ENCODE assay signal across 27 cellular contexts in the genomic region with DNA sequence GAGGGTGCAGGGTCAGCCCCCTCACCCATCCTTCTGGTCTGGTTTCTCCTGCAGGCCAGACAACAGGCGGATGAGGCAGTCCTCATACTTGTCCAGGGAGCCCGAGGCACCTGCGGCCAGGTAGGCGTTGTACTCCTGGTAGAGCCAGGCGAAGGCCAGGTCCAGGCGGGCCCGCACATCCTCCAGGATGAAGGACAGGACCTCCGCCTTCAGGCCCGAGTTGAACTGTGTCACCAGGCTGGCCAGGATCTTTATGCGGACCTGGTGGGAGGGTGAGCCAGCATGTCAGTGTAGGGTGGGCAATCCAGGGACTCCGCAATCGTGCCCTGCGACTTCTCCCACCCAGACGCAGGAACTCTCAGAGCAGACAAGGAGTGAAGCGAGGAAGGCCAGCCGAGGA. TPM values are rescaled to one million over a fixed set of nuclear protein-coding genes. Genes with fewer than 3 reads are reported as not detected.
DNase-seq lines count a peak whose midpoint lies in the region; ATAC-seq, FAIRE-seq and TF ChIP-seq lines count a peak whose summit lies in the region.
"Had no signal": no experiment of that assay in that cellular context is flagged by ENCODE, and none has a peak within 500 bp of the region (broad histone marks: within the 10 kb centered on the region; RNA-seq: fewer than 3 reads in every experiment).

No MANE protein-coding gene starts in this region.

- no peak overlapping the region for H4K5ac ChIP-seq in mesendoderm (ENCODE audit: low read length)

- H4K20me1 ChIP-seq in K562 (replicated peaks; ENCODE audit: control insufficient read depth, insufficient read depth, low read length) = no peaks in the 10 kb centered on the region

- H3K9me3 ChIP-seq in K562 (replicated peaks; ENCODE audit: control insufficient read depth, insufficient read depth, low read depth, low read length) (no peaks in the 10 kb centered on the region), upper lobe of right lung (no peaks in the 10 kb centered on the region)
- H3K9me3 ChIP-seq: BE2C had no signal

- no peak overlapping the region for H3K27ac ChIP-seq in K562 (ENCODE audit: extremely low read depth, low read depth, low read length)
- no peak overlapping the region for H3K27ac ChIP-seq in upper lobe of right lung
- H3K27ac ChIP-seq in mesendoderm (ENCODE audit: low read depth, low read length) = no peak overlapping the region
- H3K27ac ChIP-seq: RWPE1, SK-N-MC had no signal

- no peak overlapping the region for H3K4me2 ChIP-seq in K562 (ENCODE audit: insufficient read depth, low read length)
- H3K4me2 ChIP-seq in mesendoderm (ENCODE audit: low read length) = no peak overlapping the region

- H2BK120ac ChIP-seq in mesendoderm (ENCODE audit: low read depth, low read length) = no peak overlapping the region

- no peak overlapping the region for H2AK5ac ChIP-seq in mesendoderm (ENCODE audit: low read length)

- in situ Hi-C loops in K562 (cut with MboI) = no loop called here

- CTCF ChIA-PET in K562 (lab: Yijun Ruan, JAX; ENCODE audit: low intra/inter-chr PET ratio) = no interaction called here

- ATAC-seq in Right ventricle myocardium inferior (peak; percentile 10), left cardiac atrium (no peak), K562 (no peak), upper lobe of right lung (no peak)
- ATAC-seq: HCT116 had no signal

- H3K4ac ChIP-seq in mesendoderm (ENCODE audit: low read depth, low read length) = no peak overlapping the region

- no peaks in the 10 kb centered on the region for H3K27me3 ChIP-seq in K562 (ENCODE audit: control insufficient read depth in 2 of 2, insufficient read depth in 2 of 2, low read length in 2 of 2)
- H3K27me3 ChIP-seq in upper lobe of right lung = no peaks in the 10 kb centered on the region
- H3K27me3 ChIP-seq in mesendoderm (ENCODE audit: insufficient read depth, low read length, poor library complexity) = no peaks in the 10 kb centered on the region
- H3K27me3 ChIP-seq: BE2C had no signal

- TF ChIP-seq POLR2A in K562 (conservative IDR thresholded peaks at IDR 0.05) = no peak

- no peaks in the 10 kb centered on the region for H3K79me1 ChIP-seq in mesendoderm (ENCODE audit: low read length)

- H3K36me3 ChIP-seq in K562 (ENCODE audit: control insufficient read depth, insufficient read depth, low read length) = peaks cover 90% of the 10 kb centered on the region; the same call in 2 of the 3 replicates
- H3K36me3 ChIP-seq in upper lobe of right lung = peaks cover 97% of the 10 kb centered on the region
- peaks cover 24% of the 10 kb centered on the region for H3K36me3 ChIP-seq in mesendoderm (ENCODE audit: control insufficient read depth, insufficient read depth, low read length)

- H2AFZ ChIP-seq in K562 (ENCODE audit: low read depth, low read length) = no peak overlapping the region

- DNase-seq in Right ventricle myocardium inferior (ENCODE audit: missing footprints) (no peak), left cardiac atrium (no peak), K562 (ENCODE audit: extremely low read depth in 1 of 4, low spot score in 3 of 4) (no peak), upper lobe of right lung (peak; percentile 62), mesendoderm (no peak), NCI-H524 (lab: John Stamatoyannopoulos, UW) (no peak)
- DNase-seq: 8988T; ACHN; BE2C; CD8-positive, alpha-beta memory T cell; DMS153; DND-41; Karpas-422; NCI-H1092; NCI-H1417 treated with DMSO at 0.1 percent for 48 hours; NCI-H1694 treated with DMSO at 0.1 percent for 48 hours; NCI-H2081; NCI-H2227 treated with DMSO at 0.1 percent for 48 hours; NCI-H69; SHP77 treated with DMSO at 0.1 percent for 48 hours had no signal

- no peak overlapping the region for H2BK5ac ChIP-seq in mesendoderm (ENCODE audit: low read length)

- H3K4me3 ChIP-seq in K562 (no peak overlapping the region), upper lobe of right lung (no peak overlapping the region), mesendoderm (ENCODE audit: low read length) (no peak overlapping the region)
- H3K4me3 ChIP-seq: SK-N-MC had no signal

- H3K4me1 ChIP-seq in K562 (replicated peaks in 1 of 2; ENCODE audit: control insufficient read depth in 2 of 2, insufficient read depth in 2 of 2, low read length in 2 of 2) = peaks cover 0 to 3% of the 10 kb centered on the region in 2 experiments; a peak in 1 of 5 replicates
- H3K4me1 ChIP-seq in upper lobe of right lung = no peaks in the 10 kb centered on the region
- H3K4me1 ChIP-seq in mesendoderm (ENCODE audit: control insufficient read depth, low read depth, low read length) = no peaks in the 10 kb centered on the region

- no peak for TF ChIP-seq RAD21 in K562 (CRISPR knock-in tag; conservative IDR thresholded peaks at IDR 0.05 in 1 of 2, IDR thresholded peaks at IDR 0.05 in 1 of 2)

- 93% methylated on average over 14 of the region's 16 CpGs for WGBS in K562 (ENCODE audit: insufficient coverage, low coverage, missing lambda C conversion rate)
- no CpG with 5 or more reads among the region's 16 CpGs for WGBS in mesendoderm (ENCODE audit: extremely low coverage, insufficient coverage, low lambda C conversion rate)

- POLR2A ChIA-PET in K562 (lab: Yijun Ruan, JAX) = no interaction called here

- TF ChIP-seq CTCF in K562 (IDR thresholded peaks at IDR 0.05 in 2 of 3, conservative IDR thresholded peaks at IDR 0.05 in 1 of 3; ENCODE audit: insufficient read depth in 2 of 3, low read depth in 1 of 3, low read length in 3 of 3) = no peak
- no peak for TF ChIP-seq CTCF in upper lobe of right lung (IDR thresholded peaks at IDR 0.05)

- no peak overlapping the region for H4K8ac ChIP-seq in mesendoderm (ENCODE audit: low read depth, low read length)

- H3K23ac ChIP-seq in mesendoderm (ENCODE audit: low read length) = no peak overlapping the region

- FAIRE-seq in K562 (lab: Jason Lieb, UNC) = no peak
- FAIRE-seq: GM19239 had no signal

- no peak overlapping the region for H3K9ac ChIP-seq in K562 (ENCODE audit: insufficient read depth in 1 of 2, low read depth in 2 of 2, low read length in 2 of 2)
- no peak overlapping the region for H3K9ac ChIP-seq in mesendoderm (ENCODE audit: low read length)

- H3K79me2 ChIP-seq in K562 (ENCODE audit: control insufficient read depth, insufficient read depth, low read length) (no peaks in the 10 kb centered on the region), mesendoderm (ENCODE audit: control insufficient read depth, insufficient read depth, low read length) (no peaks in the 10 kb centered on the region)

- H3K9me1 ChIP-seq in K562 (ENCODE audit: control insufficient read depth, insufficient read depth, low read length) = peaks cover 6% of the 10 kb centered on the region

- BruUV-seq in K562 (replicated peaks; lab: Mats Ljungman, UMichigan) = no TSS peak

- H3K18ac ChIP-seq in mesendoderm (ENCODE audit: low read length) = no peak overlapping the region

- H3K56ac ChIP-seq in mesendoderm (ENCODE audit: low read length) = no peak overlapping the region

- intact Hi-C loops in Right ventricle myocardium inferior (cut with DNase I) (no loop called here), left cardiac atrium (cut with DNase I) (no loop called here), K562 (cut with micrococcal nuclease) (no loop called here), upper lobe of right lung (cut with DNase I) (no loop called here)

- H2BK15ac ChIP-seq in mesendoderm (replicated peaks; ENCODE audit: low read depth) = no peak overlapping the region

- TF ChIP-seq EP300 in K562 (IDR thresholded peaks at IDR 0.05; ENCODE audit: low read length) = no peak

RNA-seq across cellular contexts. Expression of a gene that starts 13.8 kb away (rescaled TPM):
- total RNA-seq in Right ventricle myocardium inferior (not detected), left cardiac atrium (not detected), K562 (2014; rRNA removed) (not detected in 2 replicates), K562 (2014; rRNA removed; fragmentation: Illumina TruSeq; extraction: Trizol) (not detected in 2 replicates), K562 (2015; rRNA removed; fragmentation: Illumina TruSeq; extraction: Trizol) (0.07 TPM in 1 of 2 replicates, not detected in the other), K562 (2021) (0.07 TPM in 1 of 2 replicates, not detected in the other), upper lobe of right lung (0.38 TPM)
- 0.63 and 3.1 TPM in 2 replicates for total RNA-seq in K562 (2011; cell fraction: chromatin; rRNA removed; ENCODE audit: low replicate concordance)
- total RNA-seq in K562 (2011; cell fraction: nucleolus; rRNA removed) = 1.5 and 1.7 TPM in 2 replicates
- total RNA-seq in K562 (2011; cell fraction: nucleoplasm; rRNA removed) = 0.81 and 1.1 TPM in 2 replicates
- polyA plus RNA-seq in K562 (2011; rRNA removed) (0.03 and 0.04 TPM in 2 replicates), K562 (2014; fragmentation: Illumina TruSeq; extraction: Trizol) (not detected in 2 replicates), K562 (2014; fragmentation: Nextera tagmentation; extraction: Ambion mirVana) (not detected), K562 (2014; rRNA removed) (0.07 and 0.15 TPM in 2 replicates)
- polyA plus RNA-seq in K562 (2011; cell fraction: cytosol; rRNA removed) = not detected in 2 replicates
- 0.08 and 0.14 TPM in 2 replicates for polyA plus RNA-seq in K562 (2011; cell fraction: nucleus; rRNA removed)
- 0.05 and 0.15 TPM in 2 replicates for polyA plus RNA-seq in K562 (2012)
- 0.09 TPM in 1 of 2 replicates, not detected in the other for polyA minus RNA-seq in K562 (2011; rRNA and poly(A)+ RNA removed)
- polyA minus RNA-seq in K562 (2011; cell fraction: cytosol; rRNA and poly(A)+ RNA removed) = not detected in 2 replicates
- polyA minus RNA-seq in K562 (2011; cell fraction: nucleus; rRNA and poly(A)+ RNA removed) = 0.54 and 0.56 TPM in 2 replicates
- not detected for polyA plus RNA-seq in mesendoderm (2013, experiment 1 of 2)
- not detected for polyA plus RNA-seq in mesendoderm (2013, experiment 2 of 2)
- total RNA-seq: H4 had no signal
- polyA plus RNA-seq: CD14-positive monocyte; CD8-positive, alpha-beta memory T cell had no signal

RNA-seq across cellular contexts. Expression of a gene that starts 34.0 kb away (rescaled TPM):
- 29.9 TPM for total RNA-seq in Right ventricle myocardium inferior
- 10 to 100 TPM; 29.0 to 29.6 TPM for total RNA-seq in left cardiac atrium
- total RNA-seq in K562 (2011; cell fraction: chromatin; rRNA removed; ENCODE audit: low replicate concordance) = 281 and 416 TPM in 2 replicates
- total RNA-seq in K562 (2011; cell fraction: nucleolus; rRNA removed) = 171 and 172 TPM in 2 replicates
- total RNA-seq in K562 (2011; cell fraction: nucleoplasm; rRNA removed) = 158 and 183 TPM in 2 replicates
- 58.4 and 60.4 TPM in 2 replicates for total RNA-seq in K562 (2014; rRNA removed)
- 26.4 and 31.4 TPM in 2 replicates for total RNA-seq in K562 (2014; rRNA removed; fragmentation: Illumina TruSeq; extraction: Trizol)
- total RNA-seq in K562 (2015; rRNA removed; fragmentation: Illumina TruSeq; extraction: Trizol) = 38.7 and 40.9 TPM in 2 replicates
- total RNA-seq in K562 (2021) = 86.9 and 95.5 TPM in 2 replicates
- polyA plus RNA-seq in K562 (2011; rRNA removed) = 80.3 and 101 TPM in 2 replicates
- 76.7 and 115 TPM in 2 replicates for polyA plus RNA-seq in K562 (2011; cell fraction: cytosol; rRNA removed)
- polyA plus RNA-seq in K562 (2011; cell fraction: nucleus; rRNA removed) = 192 and 225 TPM in 2 replicates
- polyA plus RNA-seq in K562 (2012) = 73.1 and 85.2 TPM in 2 replicates
- 79.4 and 82.9 TPM in 2 replicates for polyA plus RNA-seq in K562 (2014; fragmentation: Illumina TruSeq; extraction: Trizol)
- under 1 TPM; 0.73 to 0.85 TPM for polyA plus RNA-seq in K562 (2014; fragmentation: Nextera tagmentation; extraction: Ambion mirVana)
- polyA plus RNA-seq in K562 (2014; rRNA removed) = 63.1 and 66.5 TPM in 2 replicates
- 96.1 and 136 TPM in 2 replicates for polyA minus RNA-seq in K562 (2011; rRNA and poly(A)+ RNA removed)
- 80.5 and 91.6 TPM in 2 replicates for polyA minus RNA-seq in K562 (2011; cell fraction: cytosol; rRNA and poly(A)+ RNA removed)
- 37.0 and 46.3 TPM in 2 replicates for polyA minus RNA-seq in K562 (2011; cell fraction: nucleus; rRNA and poly(A)+ RNA removed)
- total RNA-seq in upper lobe of right lung = 70.6 TPM
- polyA plus RNA-seq in mesendoderm (2013, experiment 1 of 2) = 45.8 TPM
- 43.7 TPM for polyA plus RNA-seq in mesendoderm (2013, experiment 2 of 2)

RNA-seq across cellular contexts. Expression of a gene that starts 35.2 kb away (rescaled TPM):
- total RNA-seq in Right ventricle myocardium inferior (not detected), left cardiac atrium (not detected), K562 (2014; rRNA removed) (5.5 and 8.9 TPM in 2 replicates), K562 (2014; rRNA removed; fragmentation: Illumina TruSeq; extraction: Trizol) (3.3 and 3.5 TPM in 2 replicates), K562 (2015; rRNA removed; fragmentation: Illumina TruSeq; extraction: Trizol) (3.2 and 3.5 TPM in 2 replicates), K562 (2021) (8.1 and 8.6 TPM in 2 replicates), upper lobe of right lung (1.6 TPM)
- 4.9 and 12.6 TPM in 2 replicates for total RNA-seq in K562 (2011; cell fraction: chromatin; rRNA removed; ENCODE audit: low replicate concordance)
- total RNA-seq in K562 (2011; cell fraction: nucleolus; rRNA removed) = 8.7 and 8.8 TPM in 2 replicates
- total RNA-seq in K562 (2011; cell fraction: nucleoplasm; rRNA removed) = 7.4 and 7.8 TPM in 2 replicates
- polyA plus RNA-seq in K562 (2011; rRNA removed) (10.7 and 15.5 TPM in 2 replicates), K562 (2014; fragmentation: Illumina TruSeq; extraction: Trizol) (4.7 and 6.1 TPM in 2 replicates), K562 (2014; fragmentation: Nextera tagmentation; extraction: Ambion mirVana) (1 to 10 TPM; 1.3 to 1.5 TPM), K562 (2014; rRNA removed) (5.0 and 6.7 TPM in 2 replicates)
- 19.1 and 21.5 TPM in 2 replicates for polyA plus RNA-seq in K562 (2011; cell fraction: cytosol; rRNA removed)
- 8.5 and 9.2 TPM in 2 replicates for polyA plus RNA-seq in K562 (2011; cell fraction: nucleus; rRNA removed)
- 5.3 and 6.6 TPM in 2 replicates for polyA plus RNA-seq in K562 (2012)
- polyA minus RNA-seq in K562 (2011; rRNA and poly(A)+ RNA removed) = 10.7 and 18.1 TPM in 2 replicates
- polyA minus RNA-seq in K562 (2011; cell fraction: cytosol; rRNA and poly(A)+ RNA removed) = 4.2 and 7.2 TPM in 2 replicates
- polyA minus RNA-seq in K562 (2011; cell fraction: nucleus; rRNA and poly(A)+ RNA removed) = 3.0 and 3.4 TPM in 2 replicates
- 12.9 TPM for polyA plus RNA-seq in mesendoderm (2013, experiment 1 of 2)
- 13.3 TPM for polyA plus RNA-seq in mesendoderm (2013, experiment 2 of 2)
- total RNA-seq: NCI-H460 had no signal
- polyA plus RNA-seq: CD14-positive monocyte; CD8-positive, alpha-beta memory T cell had no signal

RNA-seq across cellular contexts. Expression of a gene that starts 36.3 kb away (rescaled TPM):
- total RNA-seq in Right ventricle myocardium inferior = 52.0 TPM
- 10 to 100 TPM; 55.3 to 57.7 TPM for total RNA-seq in left cardiac atrium
- total RNA-seq in K562 (2011; cell fraction: chromatin; rRNA removed; ENCODE audit: low replicate concordance) = 93.8 and 251 TPM in 2 replicates
- 136 and 149 TPM in 2 replicates for total RNA-seq in K562 (2011; cell fraction: nucleolus; rRNA removed)
- 124 and 146 TPM in 2 replicates for total RNA-seq in K562 (2011; cell fraction: nucleoplasm; rRNA removed)
- 30.5 and 38.4 TPM in 2 replicates for total RNA-seq in K562 (2014; rRNA removed)
- 18.1 and 20.0 TPM in 2 replicates for total RNA-seq in K562 (2014; rRNA removed; fragmentation: Illumina TruSeq; extraction: Trizol)
- total RNA-seq in K562 (2015; rRNA removed; fragmentation: Illumina TruSeq; extraction: Trizol) = 19.0 and 20.7 TPM in 2 replicates
- total RNA-seq in K562 (2021) = 51.3 and 54.6 TPM in 2 replicates
- 15.6 and 22.6 TPM in 2 replicates for polyA plus RNA-seq in K562 (2011; rRNA removed)
- polyA plus RNA-seq in K562 (2011; cell fraction: cytosol; rRNA removed) = 23.6 and 33.0 TPM in 2 replicates
- polyA plus RNA-seq in K562 (2011; cell fraction: nucleus; rRNA removed) = 46.4 and 68.1 TPM in 2 replicates
- polyA plus RNA-seq in K562 (2012) = 28.7 and 29.1 TPM in 2 replicates
- 15.4 and 18.7 TPM in 2 replicates for polyA plus RNA-seq in K562 (2014; fragmentation: Illumina TruSeq; extraction: Trizol)
- polyA plus RNA-seq in K562 (2014; fragmentation: Nextera tagmentation; extraction: Ambion mirVana) = 1 to 10 TPM; 4.7 to 7.9 TPM
- polyA plus RNA-seq in K562 (2014; rRNA removed) = 27.7 and 32.8 TPM in 2 replicates
- 21.1 and 23.5 TPM in 2 replicates for polyA minus RNA-seq in K562 (2011; rRNA and poly(A)+ RNA removed)
- polyA minus RNA-seq in K562 (2011; cell fraction: cytosol; rRNA and poly(A)+ RNA removed) = 22.7 and 27.3 TPM in 2 replicates
- 38.4 and 45.5 TPM in 2 replicates for polyA minus RNA-seq in K562 (2011; cell fraction: nucleus; rRNA and poly(A)+ RNA removed)
- total RNA-seq in upper lobe of right lung = 58.7 TPM
- polyA plus RNA-seq in mesendoderm (2013, experiment 1 of 2) = 20.6 TPM
- polyA plus RNA-seq in mesendoderm (2013, experiment 2 of 2) = 20.9 TPM

RNA-seq across cellular contexts. Expression of a gene that starts 46.7 kb away (rescaled TPM):
- total RNA-seq in Right ventricle myocardium inferior (233 TPM), left cardiac atrium (100 to 1,000 TPM; 200 to 241 TPM), K562 (2014; rRNA removed) (7.7 and 10.9 TPM in 2 replicates), K562 (2014; rRNA removed; fragmentation: Illumina TruSeq; extraction: Trizol) (2.3 and 2.8 TPM in 2 replicates), K562 (2015; rRNA removed; fragmentation: Illumina TruSeq; extraction: Trizol) (7.3 and 8.8 TPM in 2 replicates), K562 (2021) (22.7 and 26.5 TPM in 2 replicates), upper lobe of right lung (50.1 TPM)
- total RNA-seq in K562 (2011; cell fraction: chromatin; rRNA removed; ENCODE audit: low replicate concordance) = 108 and 213 TPM in 2 replicates
- total RNA-seq in K562 (2011; cell fraction: nucleolus; rRNA removed) = 94.9 and 106 TPM in 2 replicates
- 85.3 and 105 TPM in 2 replicates for total RNA-seq in K562 (2011; cell fraction: nucleoplasm; rRNA removed)
- polyA plus RNA-seq in K562 (2011; rRNA removed) (7.0 and 11.2 TPM in 2 replicates), K562 (2014; fragmentation: Illumina TruSeq; extraction: Trizol) (8.0 and 9.1 TPM in 2 replicates), K562 (2014; fragmentation: Nextera tagmentation; extraction: Ambion mirVana) (under 1 TPM; 0.24 to 0.63 TPM), K562 (2014; rRNA removed) (19.1 and 31.3 TPM in 2 replicates)
- 8.7 and 21.2 TPM in 2 replicates for polyA plus RNA-seq in K562 (2011; cell fraction: cytosol; rRNA removed)
- polyA plus RNA-seq in K562 (2011; cell fraction: nucleus; rRNA removed) = 75.5 and 114 TPM in 2 replicates
- 23.7 and 50.9 TPM in 2 replicates for polyA plus RNA-seq in K562 (2012)
- polyA minus RNA-seq in K562 (2011; rRNA and poly(A)+ RNA removed) = 6.7 and 13.0 TPM in 2 replicates
- polyA minus RNA-seq in K562 (2011; cell fraction: cytosol; rRNA and poly(A)+ RNA removed) = 5.6 and 7.0 TPM in 2 replicates
- polyA minus RNA-seq in K562 (2011; cell fraction: nucleus; rRNA and poly(A)+ RNA removed) = 16.8 and 17.1 TPM in 2 replicates
- polyA plus RNA-seq in mesendoderm (2013, experiment 1 of 2) = 10.5 TPM
- polyA plus RNA-seq in mesendoderm (2013, experiment 2 of 2) = 9.3 TPM
